8 cellular contexts compared by ENCODE assay signal in genomic region chrX:51332188-51332942, GRCh38. TPM values are rescaled to one million over a fixed set of nuclear protein-coding genes. Genes with fewer than 3 reads are reported as not detected.
A peak's percentile ranks its signal among the peaks of the same experiment; 100 is the strongest.
DNase-seq lines count a peak whose midpoint lies in the region; ATAC-seq lines count a peak whose summit lies in the region.

TSS of gene NUDT10 (plus strand) at chrX:51332822. CDS start at chrX:51332966, 144 bp downstream.

- no peak within 1 kb of the TSS for H3K18ac ChIP-seq in mesendoderm (ENCODE audit: low read length)

- H3K27me3 Mint-ChIP-seq in effector memory CD8-positive, alpha-beta T cell: peaks cover 14 to 20% of the 10 kb centered on the region in 2 donors
- peaks cover 0 to 16% of the 10 kb centered on the region in 2 donors for H3K27me3 Mint-ChIP-seq in stimulated activated naive B cell treated with anti-CD40 and anti-IgM and Interleukin-4, amounts not matched to agents 10 μg/mL and 1 μg/mL and 100 μg/mL, for 72 hours

- no peak within 1 kb of the TSS for H3K23ac ChIP-seq in mesendoderm (ENCODE audit: low read length)

- no peak within 1 kb of the TSS for H3K4me2 ChIP-seq in mesendoderm (ENCODE audit: low read length)

- peak; percentile 40 for DNase-seq in NCI-H1105 treated with DMSO at 0.1 percent for 48 hours (lab: John Stamatoyannopoulos, UW)
- DNase-seq in NCI-H1105 (lab: John Stamatoyannopoulos, UW): no peak
- peak; percentile 9 to 40 for DNase-seq in activated CD4-positive, alpha-beta T cell treated with anti-CD3 and anti-CD28 coated beads for 24 hours (ENCODE audit: low read depth in 2 of 2)
- DNase-seq in effector memory CD8-positive, alpha-beta T cell: peak in 1 of 3 experiments; percentile 0
- DNase-seq in mesendoderm: peak; percentile 90
- DNase-seq in stimulated activated naive B cell treated with anti-CD40 and anti-IgM and Interleukin-4, amounts not matched to agents 10 μg/mL and 1 μg/mL and 100 μg/mL, for 72 hours: peak; percentile 35

- H3K4me1 ChIP-seq in mesendoderm (ENCODE audit: control insufficient read depth, low read depth, low read length): no peaks in the 10 kb centered on the region

- no peaks in the 10 kb centered on the region for H3K79me1 ChIP-seq in mesendoderm (ENCODE audit: low read length)

- H2BK15ac ChIP-seq in mesendoderm (replicated peaks; ENCODE audit: low read depth): no peak within 1 kb of the TSS

- H3K27ac ChIP-seq in mesendoderm (ENCODE audit: low read depth, low read length): no peak within 1 kb of the TSS

- no peaks in the 10 kb centered on the region for H3K36me3 ChIP-seq in mesendoderm (ENCODE audit: control insufficient read depth, insufficient read depth, low read length)

- H3K36me3 Mint-ChIP-seq in effector memory CD8-positive, alpha-beta T cell (ENCODE audit: insufficient read depth): no peaks in the 10 kb centered on the region
- H3K36me3 Mint-ChIP-seq in stimulated activated naive B cell treated with anti-CD40 and anti-IgM and Interleukin-4, amounts not matched to agents 10 μg/mL and 1 μg/mL and 100 μg/mL, for 72 hours: peaks cover 0 to under 1% of the 10 kb centered on the region in 2 donors

- no CpG with 5 or more reads among the region's 68 CpGs for WGBS in mesendoderm (ENCODE audit: extremely low coverage, insufficient coverage, low lambda C conversion rate)

- no peaks in the 10 kb centered on the region for H3K9me3 Mint-ChIP-seq in effector memory CD8-positive, alpha-beta T cell
- H3K9me3 Mint-ChIP-seq in stimulated activated naive B cell treated with anti-CD40 and anti-IgM and Interleukin-4, amounts not matched to agents 10 μg/mL and 1 μg/mL and 100 μg/mL, for 72 hours: no peaks in the 10 kb centered on the region

- peak within 1 kb of the TSS; percentile 69 for H3K9ac ChIP-seq in mesendoderm (ENCODE audit: low read length)

- H3K4me1 Mint-ChIP-seq in effector memory CD8-positive, alpha-beta T cell (ENCODE audit: low read depth in 2 of 2): peaks cover 2 to 4% of the 10 kb centered on the region in 2 donors
- no peaks in the 10 kb centered on the region for H3K4me1 Mint-ChIP-seq in stimulated activated naive B cell treated with anti-CD40 and anti-IgM and Interleukin-4, amounts not matched to agents 10 μg/mL and 1 μg/mL and 100 μg/mL, for 72 hours

- H3K4ac ChIP-seq in mesendoderm (ENCODE audit: low read depth, low read length): no peak within 1 kb of the TSS

- peak within 1 kb of the TSS; percentile 74 to 80 for H3K4me3 Mint-ChIP-seq in effector memory CD8-positive, alpha-beta T cell
- H3K4me3 Mint-ChIP-seq in stimulated activated naive B cell treated with anti-CD40 and anti-IgM and Interleukin-4, amounts not matched to agents 10 μg/mL and 1 μg/mL and 100 μg/mL, for 72 hours: peak within 1 kb of the TSS; percentile 92 to 97

- peak within 1 kb of the TSS in 1 of 2 donors; percentile 91 for H3K27ac Mint-ChIP-seq in effector memory CD8-positive, alpha-beta T cell
- H3K27ac Mint-ChIP-seq in stimulated activated naive B cell treated with anti-CD40 and anti-IgM and Interleukin-4, amounts not matched to agents 10 μg/mL and 1 μg/mL and 100 μg/mL, for 72 hours: peak within 1 kb of the TSS; percentile 1

- no peak within 1 kb of the TSS for H4K8ac ChIP-seq in mesendoderm (ENCODE audit: low read depth, low read length)

- peak; percentile 29 for ATAC-seq in effector memory CD8-positive, alpha-beta T cell (replicated peaks)
- peak; percentile 71 to 80 for ATAC-seq in stimulated activated naive B cell treated with anti-CD40 and anti-IgM and Interleukin-4, amounts not matched to agents 10 μg/mL and 1 μg/mL and 100 μg/mL, for 72 hours (replicated peaks)
- no peak for ATAC-seq in GM19397 (IDR thresholded peaks at IDR 0.05; ENCODE audit: unreplicated experiment)
- ATAC-seq in GM18519 (IDR thresholded peaks at IDR 0.05; ENCODE audit: low FRiP score, unreplicated experiment): no peak

- H2BK5ac ChIP-seq in mesendoderm (ENCODE audit: low read length): no peak within 1 kb of the TSS

- peaks cover 12% of the 10 kb centered on the region for H3K79me2 ChIP-seq in mesendoderm (ENCODE audit: control insufficient read depth, insufficient read depth, low read length)

- H3K27me3 ChIP-seq in mesendoderm (ENCODE audit: insufficient read depth, low read length, poor library complexity): no peaks in the 10 kb centered on the region

- H3K4me3 ChIP-seq in mesendoderm (ENCODE audit: low read length): peak within 1 kb of the TSS; percentile 66

- peak within 1 kb of the TSS; percentile 86 for H3K56ac ChIP-seq in mesendoderm (ENCODE audit: low read length)

- H2AK5ac ChIP-seq in mesendoderm (ENCODE audit: low read length): no peak within 1 kb of the TSS

- no peak within 1 kb of the TSS for H2BK120ac ChIP-seq in mesendoderm (ENCODE audit: low read depth, low read length)

- no peak within 1 kb of the TSS for H4K5ac ChIP-seq in mesendoderm (ENCODE audit: low read length)

RNA-seq across cellular contexts. Expression of gene NUDT10, which starts in this region (rescaled TPM):
- 33.0 TPM for polyA plus RNA-seq in mesendoderm (2013, experiment 1 of 2)
- 32.2 TPM for polyA plus RNA-seq in mesendoderm (2013, experiment 2 of 2)

Comparison
In these comparisons a context has a peak if more than half of its experiments do, and no peak if none do; other contexts are left out.
1. ATAC-seq: peak in effector memory CD8-positive, alpha-beta T cell (single experiment) and stimulated activated naive B cell treated with anti-CD40 and anti-IgM and Interleukin-4, amounts not matched to agents 10 μg/mL and 1 μg/mL and 100 μg/mL, for 72 hours (2 of 2); none in GM19397 (single experiment) and GM18519 (single experiment).